In genomic region chr4:37561803-37562207, GRCh38 we compare ENCODE assay signal across 8 cellular contexts.
DNase-seq lines count a peak whose midpoint lies in the region; ATAC-seq and TF ChIP-seq lines count a peak whose summit lies in the region.

No MANE protein-coding gene starts in this region.

- no peaks in the 10 kb centered on the region for H3K27me3 Mint-ChIP-seq in activated CD8-positive, alpha-beta T cell treated with anti-CD3 and anti-CD28 coated beads for 36 hours
- H3K27me3 Mint-ChIP-seq in H9 (ENCODE audit: low read depth), result no peaks in the 10 kb centered on the region; the same call in 1 of the 2 replicates

- H3K14ac ChIP-seq in H9 (ENCODE audit: insufficient read depth, low read length), result no peak overlapping the region

- H3K23ac ChIP-seq in H9 (ENCODE audit: insufficient read length, low read depth, low read length), result no peak overlapping the region

- POLR2A ChIA-PET in activated CD8-positive, alpha-beta T cell treated with anti-CD3 and anti-CD28 coated beads for 36 hours (lab: Charles Lee), result no interaction called here

- no peak overlapping the region for H4K8ac ChIP-seq in H9 (replicated peaks; ENCODE audit: insufficient read length, low read depth, low read length)

- intact Hi-C loops in activated CD8-positive, alpha-beta T cell treated with anti-CD3 and anti-CD28 coated beads for 36 hours (cut with micrococcal nuclease), result no loop called here

- no CpG with 5 or more reads among the region's 1 CpG for WGBS in H9 (ENCODE audit: extremely low coverage, insufficient read length, low lambda C conversion rate)

- peak; percentile 93 for ATAC-seq in GM19043 (IDR thresholded peaks at IDR 0.05; ENCODE audit: low read depth, unreplicated experiment)
- ATAC-seq in HG02759 (IDR thresholded peaks at IDR 0.05; ENCODE audit: unreplicated experiment), result peak; percentile 90
- ATAC-seq in activated CD8-positive, alpha-beta T cell treated with anti-CD3 and anti-CD28 coated beads for 36 hours, result no peak

- H3K4me1 Mint-ChIP-seq in activated CD8-positive, alpha-beta T cell treated with anti-CD3 and anti-CD28 coated beads for 36 hours (ENCODE audit: low read depth), result no peaks in the 10 kb centered on the region
- peaks cover 6 to 8% of the 10 kb centered on the region in 2 experiments for H3K4me1 Mint-ChIP-seq in H9

- H2BK15ac ChIP-seq in H9 (ENCODE audit: low read depth, low read length), result no peak overlapping the region

- H3K9me3 Mint-ChIP-seq in activated CD8-positive, alpha-beta T cell treated with anti-CD3 and anti-CD28 coated beads for 36 hours, result no peaks in the 10 kb centered on the region
- H3K9me3 Mint-ChIP-seq in H9, result peaks cover 3 to 5% of the 10 kb centered on the region in 2 experiments; a peak in 3 of 5 replicates

- H3K4me1 ChIP-seq in H9 (ENCODE audit: insufficient read depth, low read length), result no peaks in the 10 kb centered on the region

- H3K79me1 ChIP-seq in H9 (ENCODE audit: insufficient read depth, low read depth, low read length, poor library complexity, severe bottlenecking), result no peaks in the 10 kb centered on the region

- no peak overlapping the region for H2BK120ac ChIP-seq in H9 (ENCODE audit: low read depth, low read length, poor library complexity, severe bottlenecking)

- TF ChIP-seq CTCF in kidney epithelial cell (IDR thresholded peaks at IDR 0.05; ENCODE audit: insufficient read depth, low read length, poor library complexity, severe bottlenecking) (no peak), H9 (conservative IDR thresholded peaks at IDR 0.05) (no peak)
- no peak for TF ChIP-seq CTCF in activated CD8-positive, alpha-beta T cell treated with anti-CD3 and anti-CD28 coated beads for 36 hours (IDR thresholded peaks at IDR 0.05)

- no peak overlapping the region for H3K4me3 ChIP-seq in kidney epithelial cell (ENCODE audit: low read depth, low read length)

- H3K56ac ChIP-seq in H9 (ENCODE audit: insufficient read length, low read depth, low read length), result no peak overlapping the region

- no peak overlapping the region for H3T11ph ChIP-seq in H9 (ENCODE audit: low read length)

- CTCF ChIA-PET in activated CD8-positive, alpha-beta T cell treated with anti-CD3 and anti-CD28 coated beads for 36 hours (lab: Charles Lee), result no interaction called here

- H3K4me3 Mint-ChIP-seq in activated CD8-positive, alpha-beta T cell treated with anti-CD3 and anti-CD28 coated beads for 36 hours, result no peak overlapping the region
- no peak overlapping the region for H3K4me3 Mint-ChIP-seq in H9

- no peak overlapping the region for H2BK20ac ChIP-seq in H9 (ENCODE audit: low read depth, low read length, poor library complexity, severe bottlenecking)

- no peak overlapping the region for H4K91ac ChIP-seq in H9 (ENCODE audit: insufficient read length, low read depth, low read length)

- H3K36me3 ChIP-seq in kidney epithelial cell (ENCODE audit: control insufficient read depth, insufficient read depth, low read length), result no peaks in the 10 kb centered on the region

- H3K4ac ChIP-seq in H9 (ENCODE audit: low read depth, low read length), result no peak overlapping the region

- H3K9me3 ChIP-seq in H9 (ENCODE audit: control insufficient read depth, low read depth, low read length), result no peaks in the 10 kb centered on the region

- H2AFZ ChIP-seq in H9 (ENCODE audit: low read length), result no peak overlapping the region

- H2BK5ac ChIP-seq in H9 (ENCODE audit: insufficient read length, low read length), result no peak overlapping the region

- H4K5ac ChIP-seq in H9 (ENCODE audit: insufficient read length, low read depth, low read length), result no peak overlapping the region

- H3K9ac ChIP-seq in H9 (ENCODE audit: extremely low read depth, insufficient read length, low read length), result no peak overlapping the region

- H3K27me3 ChIP-seq in kidney epithelial cell (ENCODE audit: control insufficient read depth, insufficient read depth, low read length) (no peaks in the 10 kb centered on the region), H9 (ENCODE audit: insufficient read depth, low read length) (no peaks in the 10 kb centered on the region)

- no peaks in the 10 kb centered on the region for H3K36me3 Mint-ChIP-seq in activated CD8-positive, alpha-beta T cell treated with anti-CD3 and anti-CD28 coated beads for 36 hours (ENCODE audit: low read depth)
- H3K36me3 Mint-ChIP-seq in H9 (ENCODE audit: insufficient read depth in 1 of 3, low read depth in 3 of 3), result peaks cover 0 to 5% (median 2%) of the 10 kb centered on the region in 3 experiments; a peak in 3 of 7 replicates

- no peak overlapping the region for H2AK5ac ChIP-seq in H9 (ENCODE audit: insufficient read length, low read length)

- no peaks in the 10 kb centered on the region for H3K79me2 ChIP-seq in H9 (ENCODE audit: insufficient read depth, low read length)

- H3K4me2 ChIP-seq in H9 (ENCODE audit: insufficient read depth, insufficient read length, low read length), result no peak overlapping the region

- no peak overlapping the region for H3K18ac ChIP-seq in H9 (ENCODE audit: insufficient read length, low read depth, low read length)

- no peak overlapping the region for H3K27ac ChIP-seq in H9 (ENCODE audit: insufficient read length, low read depth, low read length)

- H4K20me1 ChIP-seq in H9 (ENCODE audit: control insufficient read depth, insufficient read depth, insufficient read length), result no peaks in the 10 kb centered on the region

- H3K23me2 ChIP-seq in H9 (ENCODE audit: insufficient read length, low read depth, low read length, poor library complexity, severe bottlenecking), result no peaks in the 10 kb centered on the region

- DNase-seq in NCI-H226 (peak; percentile 85), kidney epithelial cell (ENCODE audit: low read depth) (peak; percentile 44), HPDE6-E6E7 (ENCODE audit: extremely low spot score) (no peak), NCI-H82 treated with DMSO at 0.1 percent for 48 hours (lab: John Stamatoyannopoulos, UW; ENCODE audit: unreplicated experiment) (no peak), H9 (no peak)
- no peak for DNase-seq in activated CD8-positive, alpha-beta T cell treated with anti-CD3 and anti-CD28 coated beads for 36 hours

- no peak overlapping the region for H2BK12ac ChIP-seq in H9 (ENCODE audit: insufficient read length, low read depth, low read length)

- no peak overlapping the region for H3K27ac Mint-ChIP-seq in activated CD8-positive, alpha-beta T cell treated with anti-CD3 and anti-CD28 coated beads for 36 hours
- no peak overlapping the region for H3K27ac Mint-ChIP-seq in H9

Comparison
In these comparisons a context has a peak if more than half of its experiments do, and no peak if none do; other contexts are left out.
1. DNase-seq: peak in NCI-H226 (single experiment) and kidney epithelial cell (single experiment); none in activated CD8-positive, alpha-beta T cell treated with anti-CD3 and anti-CD28 coated beads for 36 hours (single experiment), HPDE6-E6E7 (single experiment), NCI-H82 treated with DMSO at 0.1 percent for 48 hours (single experiment) and H9 (single experiment).